Comparison of ENCODE assay signal across 8 cellular contexts in genomic region chr11:66068154-66068821, GRCh38. TPM values are rescaled to one million over a fixed set of nuclear protein-coding genes. Genes with fewer than 3 reads are reported as not detected.
A peak's percentile ranks its signal among the peaks of the same experiment; 100 is the strongest.
DNase-seq lines count a peak whose midpoint lies in the region; ATAC-seq and FAIRE-seq lines count a peak whose summit lies in the region.

No MANE protein-coding gene starts in this region.

- DNase-seq in ACHN (peak; percentile 69), GM18507 (ENCODE audit: extremely low spot score, insufficient read length, low read depth) (no peak), NCI-H69 (lab: John Stamatoyannopoulos, UW) (peak; percentile 76), ecto neural progenitor cell (ENCODE audit: low spot score) (peak; percentile 87), lung microvascular endothelial cell (ENCODE audit: low read depth in 2 of 2) (peak; percentile 78 to 83)
- DNase-seq in activated CD4-positive, alpha-beta memory T cell treated with anti-CD3 and anti-CD28 coated beads, Interleukin-2, amount 10 ng/mL, durations not matched to agents 7 days and 5 days = peak; percentile 75
- peak; percentile 41 for DNase-seq in stimulated activated CD8-positive, alpha-beta memory T cell treated with anti-CD3 and anti-CD28 coated beads, Interleukin-12 subunit alpha, Interleukin-12 subunit beta, amount 100 ng/mL, for 24 hours (ENCODE audit: extremely low read depth)

- CTCF ChIA-PET in activated CD4-positive, alpha-beta memory T cell treated with anti-CD3 and anti-CD28 coated beads, Interleukin-2, amount 10 ng/mL, durations not matched to agents 7 days and 5 days (lab: Charles Lee) = interaction anchor here (0.7 to 7.2 kb wide), 24 partner anchors 8 to 178 kb away, joined by 3 to 60 read pairs (median 6); partner anchors contain the start of genes CCDC85B and SF3B2

- H3K4me3 Mint-ChIP-seq in activated CD4-positive, alpha-beta memory T cell treated with anti-CD3 and anti-CD28 coated beads, Interleukin-2, amount 10 ng/mL, durations not matched to agents 7 days and 5 days = peak overlapping the region; percentile 21

- ATAC-seq in GM21360 (IDR thresholded peaks at IDR 0.05; ENCODE audit: unreplicated experiment) = no peak

- no peaks in the 10 kb centered on the region for H3K9me3 Mint-ChIP-seq in activated CD4-positive, alpha-beta memory T cell treated with anti-CD3 and anti-CD28 coated beads, Interleukin-2, amount 10 ng/mL, durations not matched to agents 7 days and 5 days

- peaks cover 75% of the 10 kb centered on the region for H3K36me3 Mint-ChIP-seq in activated CD4-positive, alpha-beta memory T cell treated with anti-CD3 and anti-CD28 coated beads, Interleukin-2, amount 10 ng/mL, durations not matched to agents 7 days and 5 days (ENCODE audit: low read depth)

- POLR2A ChIA-PET in activated CD4-positive, alpha-beta memory T cell treated with anti-CD3 and anti-CD28 coated beads, Interleukin-2, amount 10 ng/mL, durations not matched to agents 7 days and 5 days (lab: Charles Lee) = interaction anchor here (0.6 to 10.7 kb wide), 11 partner anchors 9 to 125 kb away, joined by 3 to 103 read pairs (median 4); partner anchors contain the start of gene SF3B2

- H3K27ac Mint-ChIP-seq in activated CD4-positive, alpha-beta memory T cell treated with anti-CD3 and anti-CD28 coated beads, Interleukin-2, amount 10 ng/mL, durations not matched to agents 7 days and 5 days = peak overlapping the region; percentile 93

- peak; percentile 59 for FAIRE-seq in GM18507 (lab: Jason Lieb, UNC)

- in situ Hi-C loops in ACHN (cut with HindIII; ENCODE audit: low pct_ligation_motif_present, low pct_unique_long_range_greater_than_20kb, low sequenced_read_pairs) = no loop called here

- H3K27me3 Mint-ChIP-seq in activated CD4-positive, alpha-beta memory T cell treated with anti-CD3 and anti-CD28 coated beads, Interleukin-2, amount 10 ng/mL, durations not matched to agents 7 days and 5 days = no peaks in the 10 kb centered on the region

- H3K4me1 Mint-ChIP-seq in activated CD4-positive, alpha-beta memory T cell treated with anti-CD3 and anti-CD28 coated beads, Interleukin-2, amount 10 ng/mL, durations not matched to agents 7 days and 5 days = peaks cover 64% of the 10 kb centered on the region

RNA-seq across cellular contexts. Expression of gene PACS1, which starts 1.8 kb away (rescaled TPM):
- total RNA-seq in activated CD4-positive, alpha-beta memory T cell treated with anti-CD3 and anti-CD28 coated beads, Interleukin-2, amount 10 ng/mL, durations not matched to agents 7 days and 5 days = 10 to 100 TPM; 86.4 to 95.0 TPM
- 17.2 and 22.6 TPM in 2 replicates for total RNA-seq in lung microvascular endothelial cell

RNA-seq across cellular contexts. Expression of gene SF3B2, which starts 16.1 kb away (rescaled TPM):
- total RNA-seq in activated CD4-positive, alpha-beta memory T cell treated with anti-CD3 and anti-CD28 coated beads, Interleukin-2, amount 10 ng/mL, durations not matched to agents 7 days and 5 days = 100 to 1,000 TPM; 230 to 241 TPM
- 57.3 and 63.5 TPM in 2 replicates for total RNA-seq in lung microvascular endothelial cell

RNA-seq across cellular contexts. Expression of gene GAL3ST3, which starts 19.3 kb away (rescaled TPM):
- total RNA-seq in activated CD4-positive, alpha-beta memory T cell treated with anti-CD3 and anti-CD28 coated beads, Interleukin-2, amount 10 ng/mL, durations not matched to agents 7 days and 5 days = not detected
- 0.20 and 0.22 TPM in 2 replicates for total RNA-seq in lung microvascular endothelial cell

RNA-seq across cellular contexts. Expression of gene CATSPER1, which starts 42.0 kb away (rescaled TPM):
- under 1 TPM; 0.33 to 0.58 TPM for total RNA-seq in activated CD4-positive, alpha-beta memory T cell treated with anti-CD3 and anti-CD28 coated beads, Interleukin-2, amount 10 ng/mL, durations not matched to agents 7 days and 5 days
- total RNA-seq in lung microvascular endothelial cell = 0.22 TPM in 1 of 2 replicates, not detected in the other

RNA-seq across cellular contexts. Expression of gene CST6, which starts 56.5 kb away (rescaled TPM):
- under 1 TPM; 0.30 to 0.65 TPM for total RNA-seq in activated CD4-positive, alpha-beta memory T cell treated with anti-CD3 and anti-CD28 coated beads, Interleukin-2, amount 10 ng/mL, durations not matched to agents 7 days and 5 days
- 0.20 and 0.22 TPM in 2 replicates for total RNA-seq in lung microvascular endothelial cell
